Comparison of ENCODE assay signal across 22 cellular contexts in the genomic region with DNA sequence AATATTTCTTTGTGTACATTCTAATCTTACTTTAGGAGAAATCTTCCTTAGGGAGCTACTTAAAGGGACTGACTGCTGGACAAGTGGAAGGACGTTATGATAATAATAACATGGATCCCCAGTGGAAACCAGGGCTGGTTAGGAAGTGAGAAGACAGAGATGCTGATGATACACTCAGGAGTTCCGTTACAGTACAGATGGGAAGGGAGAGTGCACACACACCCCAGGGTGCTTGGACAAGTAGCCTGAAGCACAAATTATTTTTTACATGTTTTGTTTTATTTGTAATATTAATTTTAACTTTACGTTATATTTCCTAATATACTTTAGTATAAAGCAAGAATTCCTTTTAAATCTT.
DNase-seq lines count a peak whose midpoint lies in the region; ATAC-seq, FAIRE-seq and TF ChIP-seq lines count a peak whose summit lies in the region.
"Had no signal": no experiment of that assay in that cellular context is flagged by ENCODE, and none has a peak within 500 bp of the region (broad histone marks: within the 10 kb centered on the region; RNA-seq: fewer than 3 reads in every experiment).

No MANE protein-coding gene starts in this region.

- TF ChIP-seq CTCF in A549 (IDR thresholded peaks at IDR 0.05) (no peak), GM23338 (conservative IDR thresholded peaks at IDR 0.05; ENCODE audit: low read depth in 2 of 2) (no peak), endodermal cell (conservative IDR thresholded peaks at IDR 0.05) (no peak), tibial nerve (IDR thresholded peaks at IDR 0.05) (no peak)

- H3K9ac ChIP-seq in endodermal cell (ENCODE audit: extremely low read depth, low read length, poor library complexity, severe bottlenecking): no peak overlapping the region
- H3K9ac ChIP-seq: SK-N-SH had no signal

- no peak for TF ChIP-seq RAD21 in A549 (conservative IDR thresholded peaks at IDR 0.05 in 1 of 2, IDR thresholded peaks at IDR 0.05 in 1 of 2)

- no peak overlapping the region; the same call in 1 of the 2 replicates for H3K27ac Mint-ChIP-seq in GM23338
- no peak overlapping the region for H3K27ac Mint-ChIP-seq in endodermal cell
- no peak overlapping the region for H3K27ac Mint-ChIP-seq in natural killer cell treated with Interleukin-12 subunit alpha and Interleukin-12 subunit beta and Interleukin-15 and Interleukin-18, amount 100 ng/mL, for 72 hours
- H3K27ac Mint-ChIP-seq: B cell; CD4-positive, CD25-positive, alpha-beta regulatory T cell; T-cell had no signal

- FAIRE-seq in A549 (lab: Jason Lieb, UNC): no peak

- H3K9me3 ChIP-seq in A549: peaks cover 11% of the 10 kb centered on the region; the same call in 2 of the 3 replicates
- peaks cover 11% of the 10 kb centered on the region for H3K9me3 ChIP-seq in endodermal cell (ENCODE audit: control insufficient read depth, low read length)
- H3K9me3 ChIP-seq in tibial nerve: peaks cover 0 to 9% (median 0%) of the 10 kb centered on the region in 4 donors
- H3K9me3 ChIP-seq: SK-N-SH had no signal

- H3K4me1 Mint-ChIP-seq in GM23338: peaks cover 7% of the 10 kb centered on the region; the same call in 2 of the 3 replicates
- peaks cover 8% of the 10 kb centered on the region for H3K4me1 Mint-ChIP-seq in endodermal cell
- no peaks in the 10 kb centered on the region for H3K4me1 Mint-ChIP-seq in natural killer cell treated with Interleukin-12 subunit alpha and Interleukin-12 subunit beta and Interleukin-15 and Interleukin-18, amount 100 ng/mL, for 72 hours (ENCODE audit: low read depth in 2 of 2)
- H3K4me1 Mint-ChIP-seq: B cell; CD4-positive, CD25-positive, alpha-beta regulatory T cell; T-cell had no signal

- POLR2A ChIA-PET in A549 (lab: Yijun Ruan, JAX): interaction anchor here (0.5 to 0.9 kb wide), 2 partner anchors 36 to 82 kb away, joined by 3 to 4 read pairs; no protein-coding TSS in a partner anchor

- H3K4me3 Mint-ChIP-seq in GM23338 (no peak overlapping the region; the same call in 2 of the 3 replicates), endodermal cell (peak overlapping the region; percentile 43)
- H3K4me3 Mint-ChIP-seq in natural killer cell treated with Interleukin-12 subunit alpha and Interleukin-12 subunit beta and Interleukin-15 and Interleukin-18, amount 100 ng/mL, for 72 hours: no peak overlapping the region
- H3K4me3 Mint-ChIP-seq: B cell; CD4-positive, CD25-positive, alpha-beta regulatory T cell; T-cell had no signal

- WGBS in A549 (ENCODE audit: missing lambda C conversion rate): 2% methylated on average over 3 of the region's 3 CpGs
- WGBS in endodermal cell (ENCODE audit: insufficient coverage in 1 of 2, insufficient read length in 1 of 2), 2 experiments: 73 to 79% methylated on average over 1 to 2 of the region's 3 CpGs
- 54 to 55% methylated on average over 3 of the region's 3 CpGs for WGBS in tibial nerve, 2 donors

- peaks cover 13% of the 10 kb centered on the region; the same call in 2 of the 3 replicates for H3K4me1 ChIP-seq in A549
- H3K4me1 ChIP-seq in GM23338 (ENCODE audit: insufficient read depth): peaks cover 5% of the 10 kb centered on the region
- peaks cover 4% of the 10 kb centered on the region for H3K4me1 ChIP-seq in endodermal cell (ENCODE audit: control insufficient read depth, insufficient read depth, low read length)
- no peaks in the 10 kb centered on the region for H3K4me1 ChIP-seq in tibial nerve

- H3K36me3 ChIP-seq in GM23338 (ENCODE audit: insufficient read depth) (no peaks in the 10 kb centered on the region; the same call in 1 of the 2 replicates), endodermal cell (ENCODE audit: control insufficient read depth, insufficient read depth, low read length) (no peaks in the 10 kb centered on the region), tibial nerve (no peaks in the 10 kb centered on the region)

- no peaks in the 10 kb centered on the region for H3K9me2 ChIP-seq in GM23338 (ENCODE audit: insufficient read depth)
- H3K9me2 ChIP-seq: SK-N-SH had no signal

- ATAC-seq in A549 (peak; percentile 50 to 88; a peak in 3 of 6 replicates), GM23338 (no peak), GM21723 (IDR thresholded peaks at IDR 0.05; ENCODE audit: unreplicated experiment) (no peak)
- no peak for ATAC-seq in natural killer cell treated with Interleukin-12 subunit alpha and Interleukin-12 subunit beta and Interleukin-15 and Interleukin-18, amount 100 ng/mL, for 72 hours
- ATAC-seq: T-cell had no signal

- TF ChIP-seq POLR2A in A549 (IDR thresholded peaks at IDR 0.05; ENCODE audit: low read length) (no peak), tibial nerve (IDR thresholded peaks at IDR 0.05) (no peak)

- TF ChIP-seq EP300 in A549 (IDR thresholded peaks at IDR 0.05) (no peak), tibial nerve (IDR thresholded peaks at IDR 0.05) (no peak)

- no peaks in the 10 kb centered on the region for H3F3A ChIP-seq in GM23338 (replicated peaks; ENCODE audit: low read depth)

- peak overlapping the region; percentile 85 to 86 for H3K27ac ChIP-seq in A549
- peak overlapping the region; percentile 9; the same call in 1 of the 2 replicates for H3K27ac ChIP-seq in GM23338 (ENCODE audit: low read depth)
- no peak overlapping the region for H3K27ac ChIP-seq in endodermal cell (ENCODE audit: low read depth, low read length)
- H3K27ac ChIP-seq in tibial nerve: no peak overlapping the region

- H3K27me3 Mint-ChIP-seq in GM23338 (ENCODE audit: insufficient read depth, low read depth, poor library complexity): no peaks in the 10 kb centered on the region
- peaks cover 11% of the 10 kb centered on the region for H3K27me3 Mint-ChIP-seq in endodermal cell (ENCODE audit: insufficient read depth)
- no peaks in the 10 kb centered on the region for H3K27me3 Mint-ChIP-seq in natural killer cell treated with Interleukin-12 subunit alpha and Interleukin-12 subunit beta and Interleukin-15 and Interleukin-18, amount 100 ng/mL, for 72 hours
- H3K27me3 Mint-ChIP-seq: B cell had no signal

- CTCF ChIA-PET in A549 (lab: Yijun Ruan, JAX): no interaction called here

- H3K4me3 ChIP-seq in A549 (peak overlapping the region; percentile 51), GM23338 (no peak overlapping the region), endodermal cell (ENCODE audit: low read length) (no peak overlapping the region), tibial nerve (no peak overlapping the region)

- H3K4me2 ChIP-seq in A549 (peak overlapping the region; percentile 97), GM23338 (peak overlapping the region; percentile 65; the same call in 1 of the 2 replicates)
- H3K4me2 ChIP-seq: SK-N-SH had no signal

- peak; percentile 6 to 33 for DNase-seq in A549 (ENCODE audit: low read depth in 1 of 2, low spot score in 1 of 2)
- DNase-seq in GM23338 (ENCODE audit: low spot score): no peak
- DNase-seq in NCI-H748 (lab: John Stamatoyannopoulos, UW; ENCODE audit: unreplicated experiment): peak; percentile 43
- no peak for DNase-seq in endodermal cell
- no peak for DNase-seq in tibial nerve (ENCODE audit: low spot score in 2 of 2)
- no peak for DNase-seq in natural killer cell treated with Interleukin-12 subunit alpha and Interleukin-12 subunit beta and Interleukin-15 and Interleukin-18, amount 100 ng/mL, for 72 hours (ENCODE audit: low spot score)
- DNase-seq in iPS-NIHi7 (ENCODE audit: extremely low spot score): no peak
- DNase-seq: 8988T; CD4-positive, CD25-positive, alpha-beta regulatory T cell; COR-L47; KBM-7; NCI-H1694 treated with DMSO at 0.1 percent for 48 hours; NCI-H2107; NCI-H2227 treated with DMSO at 0.1 percent for 48 hours; NCI-H526; OCI-M1; RPMI8226; SHP77 treated with DMSO at 0.1 percent for 48 hours; SK-N-SH; T-cell had no signal

- H4K20me1 ChIP-seq in GM23338 (replicated peaks; ENCODE audit: insufficient read depth): no peaks in the 10 kb centered on the region

- H3K9me3 Mint-ChIP-seq in GM23338 (peaks cover 17% of the 10 kb centered on the region; the same call in 2 of the 3 replicates), endodermal cell (peaks cover 19% of the 10 kb centered on the region)
- H3K9me3 Mint-ChIP-seq in natural killer cell treated with Interleukin-12 subunit alpha and Interleukin-12 subunit beta and Interleukin-15 and Interleukin-18, amount 100 ng/mL, for 72 hours: no peaks in the 10 kb centered on the region

- H3K36me3 Mint-ChIP-seq in GM23338 (ENCODE audit: low read depth) (peaks cover 16% of the 10 kb centered on the region; the same call in 2 of the 3 replicates), endodermal cell (ENCODE audit: low read depth) (peaks cover 9% of the 10 kb centered on the region)
- no peaks in the 10 kb centered on the region for H3K36me3 Mint-ChIP-seq in natural killer cell treated with Interleukin-12 subunit alpha and Interleukin-12 subunit beta and Interleukin-15 and Interleukin-18, amount 100 ng/mL, for 72 hours
- H3K36me3 Mint-ChIP-seq: CD4-positive, CD25-positive, alpha-beta regulatory T cell; T-cell had no signal

- no peaks in the 10 kb centered on the region for H3K79me2 ChIP-seq in GM23338 (replicated peaks; ENCODE audit: insufficient read depth)

- H2AFZ ChIP-seq in GM23338: peak overlapping the region; percentile 56; the same call in 1 of the 2 replicates

- H3K27me3 ChIP-seq in GM23338 (ENCODE audit: insufficient read depth) (no peaks in the 10 kb centered on the region), endodermal cell (ENCODE audit: control insufficient read depth, insufficient read depth, low read length, poor library complexity, severe bottlenecking) (peaks cover 20% of the 10 kb centered on the region), tibial nerve (no peaks in the 10 kb centered on the region)

TF ChIP-seq in A549, 52 proteins besides CTCF, POLR2A, EP300 and RAD21 (continues in another document):
- TF ChIP-seq FOXS1 (CRISPR knock-in tag; IDR thresholded peaks at IDR 0.05): no peak
- no peak for TF ChIP-seq NPAS2 (CRISPR knock-in tag; IDR thresholded peaks at IDR 0.05; ENCODE audit: borderline replicate concordance)
- no peak for TF ChIP-seq HDAC2 (IDR thresholded peaks at IDR 0.05)
- TF ChIP-seq KDM5A (IDR thresholded peaks at IDR 0.05): no peak
- no peak for TF ChIP-seq JUNB (IDR thresholded peaks at IDR 0.05)

TF ChIP-seq in GM23338, 12 proteins besides CTCF, POLR2A, EP300 and RAD21 (continues in another document):
- TF ChIP-seq STAT1 (IDR thresholded peaks at IDR 0.05; ENCODE audit: unreplicated experiment) (no peak), ZNF331 (CRISPR knock-in tag; IDR thresholded peaks at IDR 0.05; ENCODE audit: low read depth) (no peak)

Comparison
In these comparisons a context has a peak if more than half of its experiments do, and no peak if none do; other contexts are left out.
1. ATAC-seq: peak in A549 (2 of 2); none in GM23338 (single experiment), GM21723 (single experiment) and natural killer cell treated with Interleukin-12 subunit alpha and Interleukin-12 subunit beta and Interleukin-15 and Interleukin-18, amount 100 ng/mL, for 72 hours (0 of 2).
2. DNase-seq: peak in A549 (2 of 2) and NCI-H748 (single experiment); none in GM23338 (single experiment), endodermal cell (single experiment), tibial nerve (0 of 2), natural killer cell treated with Interleukin-12 subunit alpha and Interleukin-12 subunit beta and Interleukin-15 and Interleukin-18, amount 100 ng/mL, for 72 hours (single experiment) and iPS-NIHi7 (single experiment).
3. H3K27ac ChIP-seq: peak in A549 (2 of 2) and GM23338 (single experiment); none in endodermal cell (single experiment) and tibial nerve (0 of 4).